8 cellular contexts compared by ENCODE assay signal in genomic region chr4:111641813-111642579, GRCh38.
DNase-seq lines count a peak whose midpoint lies in the region; FAIRE-seq and TF ChIP-seq lines count a peak whose summit lies in the region.

No MANE protein-coding gene starts in this region.

- 16 to 33% (median 30%) methylated on average over 9 of the region's 9 CpGs for WGBS in stomach, 5 donors

- H3K9ac ChIP-seq in keratinocyte (ENCODE audit: control insufficient read depth, extremely low read depth, insufficient read depth, low read length): no peak overlapping the region

- no peaks in the 10 kb centered on the region for H3K9me1 ChIP-seq in keratinocyte (ENCODE audit: control insufficient read depth, extremely low read depth, insufficient read depth, low read length)

- CTCF ChIA-PET in OCI-LY7 (lab: Charles Lee; ENCODE audit: unreplicated experiment): no interaction called here

- no peaks in the 10 kb centered on the region for H3K9me2 ChIP-seq in OCI-LY7 (ENCODE audit: insufficient read depth, low read length)

- no peak overlapping the region for H3K27ac ChIP-seq in OCI-LY7 (ENCODE audit: low read depth, low read length, poor library complexity, severe bottlenecking)
- no peak overlapping the region for H3K27ac ChIP-seq in keratinocyte (ENCODE audit: control insufficient read depth, insufficient read depth, low read length)
- no peak overlapping the region for H3K27ac ChIP-seq in stomach

- H4K20me1 ChIP-seq in OCI-LY7 (ENCODE audit: insufficient read depth, low read length): no peaks in the 10 kb centered on the region
- H4K20me1 ChIP-seq in keratinocyte (ENCODE audit: control insufficient read depth, extremely low read depth, insufficient read depth, low read length): no peaks in the 10 kb centered on the region

- no peaks in the 10 kb centered on the region for H3K27me3 ChIP-seq in keratinocyte (ENCODE audit: control insufficient read depth, extremely low read depth, insufficient read depth, low read length)
- no peaks in the 10 kb centered on the region for H3K27me3 ChIP-seq in stomach

- POLR2A ChIA-PET in OCI-LY7 (lab: Charles Lee): no interaction called here

- H3K36me3 ChIP-seq in OCI-LY7 (ENCODE audit: insufficient read depth, low read length) (no peaks in the 10 kb centered on the region), keratinocyte (ENCODE audit: control insufficient read depth in 2 of 2, extremely low read depth in 1 of 2, insufficient read depth in 2 of 2, low read length in 2 of 2) (no peaks in the 10 kb centered on the region), stomach (no peaks in the 10 kb centered on the region)

- no TSS peak for BruUV-seq in OCI-LY7 (replicated peaks; lab: Mats Ljungman, UMichigan)

- H2AFZ ChIP-seq in OCI-LY7 (ENCODE audit: low read length): no peak overlapping the region
- H2AFZ ChIP-seq in keratinocyte (ENCODE audit: control insufficient read depth, low read length): no peak overlapping the region

- H3K4me2 ChIP-seq in OCI-LY7 (ENCODE audit: low read length): no peak overlapping the region
- no peak overlapping the region for H3K4me2 ChIP-seq in keratinocyte (ENCODE audit: control insufficient read depth, extremely low read depth, insufficient read depth, low read depth, low read length)

- no peak overlapping the region for H3K4me3 ChIP-seq in Jurkat, Clone E6-1 (ENCODE audit: low read length)
- H3K4me3 ChIP-seq in OCI-LY7 (ENCODE audit: low read depth, low read length, poor library complexity, severe bottlenecking) (no peak overlapping the region), keratinocyte (ENCODE audit: control insufficient read depth in 2 of 3, extremely low read depth in 1 of 3, insufficient read depth in 2 of 3, low read depth in 1 of 3, low read length in 3 of 3) (no peak overlapping the region), stomach (no peak overlapping the region)

- H3K9me3 ChIP-seq in OCI-LY7 (ENCODE audit: low read length): no peaks in the 10 kb centered on the region
- H3K9me3 ChIP-seq in keratinocyte (ENCODE audit: control insufficient read depth, low read depth, low read length): no peaks in the 10 kb centered on the region
- no peaks in the 10 kb centered on the region for H3K9me3 ChIP-seq in stomach

- no peak for TF ChIP-seq POLR2A in H54 (IDR thresholded peaks at IDR 0.05; ENCODE audit: low read depth, low read length)
- TF ChIP-seq POLR2A in stomach (IDR thresholded peaks at IDR 0.05): no peak

- in situ Hi-C loops in T47D (cut with HindIII; ENCODE audit: low pct_unique_long_range_greater_than_20kb, low sequenced_read_pairs): no loop called here

- DNase-seq in stimulated activated CD4-positive, alpha-beta T cell treated with anti-CD3 and anti-CD28 coated beads, Interleukin-15, amount 100 ng/mL, for 48 hours (ENCODE audit: low read depth in 2 of 2): peak; percentile 0
- no peak for DNase-seq in stimulated activated CD4-positive, alpha-beta T cell treated with anti-CD3 and anti-CD28 coated beads, Interleukin-12 subunit alpha, Interleukin-12 subunit beta, amount 100 ng/mL, for 4 hours
- DNase-seq in H54 (ENCODE audit: insufficient read length, low spot score): no peak
- peak; percentile 86 for DNase-seq in Jurkat, Clone E6-1 (ENCODE audit: low read depth, low spot score)
- DNase-seq in OCI-LY7 (ENCODE audit: low spot score): peak; percentile 81
- peak; percentile 24 to 88 for DNase-seq in T47D (ENCODE audit: low read depth in 1 of 2, low spot score in 1 of 2)
- peak; percentile 49 for DNase-seq in keratinocyte (ENCODE audit: low read depth, low spot score)
- DNase-seq in stomach: peak; percentile 49

- dilution Hi-C loops in keratinocyte (cut with MboI; ENCODE audit: extremely low pct_ligation_motif_present, low sequenced_read_pairs): no loop called here

- no peak for TF ChIP-seq EP300 in stomach (IDR thresholded peaks at IDR 0.05)

- FAIRE-seq in H54 (lab: Jason Lieb, UNC): peak; percentile 79
- FAIRE-seq in keratinocyte (lab: Jason Lieb, UNC): peak; percentile 82

- TF ChIP-seq CTCF in OCI-LY7 (conservative IDR thresholded peaks at IDR 0.05; ENCODE audit: low read length) (peak; percentile 98), keratinocyte (optimal IDR thresholded peaks at IDR 0.05 in 1 of 3, IDR thresholded peaks at IDR 0.05 in 1 of 3, conservative IDR thresholded peaks at IDR 0.05 in 1 of 3; ENCODE audit: extremely low read depth in 1 of 3, insufficient read depth in 2 of 3, low read length in 3 of 3) (peak; percentile 75 to 78 (median 75)), stomach (IDR thresholded peaks at IDR 0.05) (peak in 5 of 7 experiments; percentile 45 to 72 (median 47))

- H3K4me1 ChIP-seq in OCI-LY7 (ENCODE audit: insufficient read depth, low read length, poor library complexity, severe bottlenecking) (no peaks in the 10 kb centered on the region), keratinocyte (ENCODE audit: control insufficient read depth, extremely low read depth, insufficient read depth, low read length) (no peaks in the 10 kb centered on the region), stomach (peaks cover 0 to 6% (median 2%) of the 10 kb centered on the region in 4 donors)

- intact Hi-C loops in OCI-LY7 (cut with micrococcal nuclease; ENCODE audit: unreplicated experiment) (loop anchor here (1.0 to 5.0 kb wide), 2 partner anchors 210 to 389 kb away; no protein-coding TSS in a partner anchor), stomach (cut with DNase I; ENCODE audit: low total_unique reads) (no loop called here)

- no peaks in the 10 kb centered on the region for H3K79me2 ChIP-seq in OCI-LY7 (ENCODE audit: insufficient read depth, low read depth, low read length)
- H3K79me2 ChIP-seq in keratinocyte (ENCODE audit: control insufficient read depth, insufficient read depth, low read length): no peaks in the 10 kb centered on the region

Comparison
In these comparisons a context has a peak if more than half of its experiments do, and no peak if none do; other contexts are left out.
1. DNase-seq: peak in stimulated activated CD4-positive, alpha-beta T cell treated with anti-CD3 and anti-CD28 coated beads, Interleukin-15, amount 100 ng/mL, for 48 hours (2 of 2), Jurkat, Clone E6-1 (single experiment), OCI-LY7 (single experiment), T47D (2 of 2), keratinocyte (single experiment) and stomach (single experiment); none in stimulated activated CD4-positive, alpha-beta T cell treated with anti-CD3 and anti-CD28 coated beads, Interleukin-12 subunit alpha, Interleukin-12 subunit beta, amount 100 ng/mL, for 4 hours (single experiment) and H54 (single experiment).
2. CTCF ChIP-seq: peak in every context shown above with its lines; median percentile 98 in OCI-LY7; 75 in keratinocyte; 47 in stomach.